Comparison of ENCODE assay signal across 22 cellular contexts in genomic region chr4:87802858-87803257, GRCh38. TPM values are rescaled to one million over a fixed set of nuclear protein-coding genes. Genes with fewer than 3 reads are reported as not detected.
DNase-seq lines count a peak whose midpoint lies in the region; FAIRE-seq and TF ChIP-seq lines count a peak whose summit lies in the region.
"Had no signal": no experiment of that assay in that cellular context is flagged by ENCODE, and none has a peak within 500 bp of the region (broad histone marks: within the 10 kb centered on the region; RNA-seq: fewer than 3 reads in every experiment).

No MANE protein-coding gene starts in this region.

- peaks cover 8% of the 10 kb centered on the region for H3K4me1 Mint-ChIP-seq in astrocyte (ENCODE audit: low read depth, unreplicated experiment)
- H3K4me1 Mint-ChIP-seq: CD4-positive, CD25-positive, alpha-beta regulatory T cell; H9 had no signal

- H3K4me1 ChIP-seq in astrocyte (ENCODE audit: insufficient read depth, low read length) = peaks cover 5% of the 10 kb centered on the region
- peaks cover 31% of the 10 kb centered on the region for H3K4me1 ChIP-seq in osteoblast (ENCODE audit: insufficient read depth, low read length)
- no peaks in the 10 kb centered on the region for H3K4me1 ChIP-seq in right atrium auricular region
- H3K4me1 ChIP-seq: BLaER1, Caco-2 had no signal

- H3K27ac Mint-ChIP-seq in astrocyte (ENCODE audit: unreplicated experiment) = no peak overlapping the region
- H3K27ac Mint-ChIP-seq: CD4-positive, CD25-positive, alpha-beta regulatory T cell; CD8-positive, alpha-beta T cell; GM23338; H9; HFFc6 had no signal

- H3K4me3 Mint-ChIP-seq in astrocyte (ENCODE audit: unreplicated experiment) = no peak overlapping the region
- H3K4me3 Mint-ChIP-seq: CD4-positive, CD25-positive, alpha-beta regulatory T cell; CD8-positive, alpha-beta T cell; GM23338; H9; HFFc6 had no signal

- H3K4me2 ChIP-seq in astrocyte (ENCODE audit: low read length) (no peak overlapping the region), osteoblast (ENCODE audit: insufficient read depth, low read length) (no peak overlapping the region)
- H3K4me2 ChIP-seq: BLaER1, GM23338 had no signal

- H3K9me3 ChIP-seq in astrocyte (ENCODE audit: insufficient read depth, low read depth, low read length) = no peaks in the 10 kb centered on the region
- H3K9me3 ChIP-seq in osteoblast (ENCODE audit: low read depth, low read length) = no peaks in the 10 kb centered on the region
- no peaks in the 10 kb centered on the region for H3K9me3 ChIP-seq in right atrium auricular region
- H3K9me3 ChIP-seq: BLaER1, Caco-2 had no signal

- H3K9ac ChIP-seq in astrocyte (ENCODE audit: low read length) = no peak overlapping the region
- H3K9ac ChIP-seq: BLaER1 had no signal

- no peak for TF ChIP-seq CTCF in astrocyte (IDR thresholded peaks at IDR 0.05; ENCODE audit: insufficient read depth, low read depth, low read length)
- TF ChIP-seq CTCF in osteoblast (IDR thresholded peaks at IDR 0.05; ENCODE audit: extremely low read depth, low read depth, low read length) = no peak
- no peak for TF ChIP-seq CTCF in right atrium auricular region (IDR thresholded peaks at IDR 0.05)

- no peak overlapping the region for H3K4me3 ChIP-seq in astrocyte (ENCODE audit: insufficient read depth, low read depth, low read length)
- no peak overlapping the region for H3K4me3 ChIP-seq in osteoblast (ENCODE audit: insufficient read depth, low read length)
- H3K4me3 ChIP-seq in right atrium auricular region = no peak overlapping the region
- H3K4me3 ChIP-seq: BLaER1, GM23338 had no signal

- H4K20me1 ChIP-seq in astrocyte (ENCODE audit: insufficient read depth, low read length) (no peaks in the 10 kb centered on the region), osteoblast (ENCODE audit: insufficient read depth, low read length) (no peaks in the 10 kb centered on the region)
- H4K20me1 ChIP-seq: BLaER1 had no signal

- DNase-seq in HuH-7 (ENCODE audit: low spot score) (peak; percentile 3), astrocyte (ENCODE audit: low read depth) (no peak), osteoblast (ENCODE audit: insufficient read length, low spot score, missing footprints) (no peak), right atrium auricular region (ENCODE audit: low spot score) (no peak), DMS114 treated with DMSO at 0.1 percent for 48 hours (lab: John Stamatoyannopoulos, UW; ENCODE audit: unreplicated experiment) (no peak)
- DNase-seq in activated CD4-positive, alpha-beta T cell treated with anti-CD3 and anti-CD28 coated beads for 1 hour = no peak
- DNase-seq: Caco-2; CD4-positive, CD25-positive, alpha-beta regulatory T cell; CD8-positive, alpha-beta T cell; DMS79; EL; GF-D8; H9; HFFc6 had no signal

- H3K36me3 ChIP-seq in astrocyte (ENCODE audit: insufficient read depth, low read length) = no peaks in the 10 kb centered on the region
- H3K36me3 ChIP-seq in osteoblast (ENCODE audit: insufficient read depth, low read length) = no peaks in the 10 kb centered on the region
- no peaks in the 10 kb centered on the region for H3K36me3 ChIP-seq in right atrium auricular region
- H3K36me3 ChIP-seq: BLaER1 had no signal

- peak; percentile 39 for FAIRE-seq in astrocyte (lab: Jason Lieb, UNC)
- FAIRE-seq: GM12891, GM18507 had no signal

- H3K27me3 ChIP-seq in astrocyte (ENCODE audit: insufficient read depth, low read length) = no peaks in the 10 kb centered on the region
- H3K27me3 ChIP-seq in osteoblast (ENCODE audit: insufficient read depth, low read length) = no peaks in the 10 kb centered on the region
- H3K27me3 ChIP-seq in right atrium auricular region = no peaks in the 10 kb centered on the region
- H3K27me3 ChIP-seq: BLaER1 had no signal

- no peaks in the 10 kb centered on the region for H3K36me3 Mint-ChIP-seq in astrocyte (ENCODE audit: low read depth, unreplicated experiment)
- H3K36me3 Mint-ChIP-seq: CD4-positive, CD25-positive, alpha-beta regulatory T cell; CD8-positive, alpha-beta T cell had no signal

- H3K79me2 ChIP-seq in astrocyte (ENCODE audit: insufficient read depth, low read length) (no peaks in the 10 kb centered on the region), osteoblast (ENCODE audit: insufficient read depth, low read length) (no peaks in the 10 kb centered on the region)

- H3K9me3 Mint-ChIP-seq in astrocyte (ENCODE audit: unreplicated experiment) = no peaks in the 10 kb centered on the region
- H3K9me3 Mint-ChIP-seq: CD8-positive, alpha-beta T cell; GM23338; H9; HFFc6 had no signal

- H2AFZ ChIP-seq in astrocyte (ENCODE audit: low read depth, low read length) (no peak overlapping the region), osteoblast (ENCODE audit: low read length) (peak overlapping the region; percentile 28)
- H2AFZ ChIP-seq: GM23338 had no signal

- H3K27ac ChIP-seq in astrocyte (ENCODE audit: low read depth, low read length) (no peak overlapping the region), osteoblast (ENCODE audit: low read depth, low read length) (no peak overlapping the region), right atrium auricular region (no peak overlapping the region)
- H3K27ac ChIP-seq: BLaER1, C4-2B had no signal

- no peaks in the 10 kb centered on the region for H3K27me3 Mint-ChIP-seq in astrocyte (ENCODE audit: low read depth, unreplicated experiment)

RNA-seq across cellular contexts. Expression of gene IBSP, which starts 3.5 kb away (rescaled TPM):
- total RNA-seq in astrocyte (not detected in 2 replicates), osteoblast (14.4 and 15.6 TPM in 2 replicates), right atrium auricular region (not detected)
- total RNA-seq: A172; A673; Caco-2; CD4-positive, CD25-positive, alpha-beta regulatory T cell; CD8-positive, alpha-beta T cell; GM23338; H4; H9; HFFc6 had no signal

RNA-seq across cellular contexts. Expression of gene MEPE, which starts 29.9 kb away (rescaled TPM):
- total RNA-seq in astrocyte (not detected in 2 replicates), osteoblast (not detected in 2 replicates), right atrium auricular region (not detected)
- total RNA-seq: A172; A673; Caco-2; CD4-positive, CD25-positive, alpha-beta regulatory T cell; CD8-positive, alpha-beta T cell; GM23338; H4; H9; HFFc6 had no signal

Comparison
In these comparisons a context has a peak if more than half of its experiments do, and no peak if none do; other contexts are left out.
1. RNA of gene IBSP, which starts 3.5 kb away (total RNA-seq): 14.4 to 15.6 TPM in osteoblast; not detected in astrocyte and not detected in right atrium auricular region; every median in the first group is over 10 times any median in the second.